In genomic region chr11:130652671-130653335, GRCh38 we compare ENCODE assay signal across 11 cellular contexts.
A peak's percentile ranks its signal among the peaks of the same experiment; 100 is the strongest.
DNase-seq lines count a peak whose midpoint lies in the region; ATAC-seq, FAIRE-seq and TF ChIP-seq lines count a peak whose summit lies in the region.
"Had no signal": no experiment of that assay in that cellular context is flagged by ENCODE, and none has a peak within 500 bp of the region (broad histone marks: within the 10 kb centered on the region; RNA-seq: fewer than 3 reads in every experiment).

No MANE protein-coding gene starts in this region.

- H3K9me1 ChIP-seq in K562 (ENCODE audit: control insufficient read depth, insufficient read depth, low read length): no peaks in the 10 kb centered on the region

- in situ Hi-C loops in K562 (cut with MboI): no loop called here

- TF ChIP-seq CTCF in K562 (IDR thresholded peaks at IDR 0.05 in 2 of 3, conservative IDR thresholded peaks at IDR 0.05 in 1 of 3; ENCODE audit: insufficient read depth in 2 of 3, low read depth in 1 of 3, low read length in 3 of 3): no peak
- no peak for TF ChIP-seq CTCF in hepatocyte (IDR thresholded peaks at IDR 0.05; ENCODE audit: poor library complexity)
- no peak for TF ChIP-seq CTCF in spleen (IDR thresholded peaks at IDR 0.05 in 8 of 11, conservative IDR thresholded peaks at IDR 0.05 in 3 of 11)

- CTCF ChIA-PET in K562 (lab: Yijun Ruan, JAX; ENCODE audit: low intra/inter-chr PET ratio): no interaction called here

- H3K36me3 ChIP-seq in K562 (ENCODE audit: control insufficient read depth, insufficient read depth, low read length) (no peaks in the 10 kb centered on the region), hepatocyte (replicated peaks; ENCODE audit: insufficient read depth, low read depth) (no peaks in the 10 kb centered on the region), stomach smooth muscle (ENCODE audit: control insufficient read depth in 2 of 2, insufficient read depth in 2 of 2, low read length in 2 of 2) (no peaks in the 10 kb centered on the region), spleen (no peaks in the 10 kb centered on the region)

- FAIRE-seq in K562 (lab: Jason Lieb, UNC): no peak
- FAIRE-seq: colon had no signal

- ATAC-seq in K562 (no peak), GM21723 (IDR thresholded peaks at IDR 0.05; ENCODE audit: unreplicated experiment) (no peak)

- POLR2A ChIA-PET in K562 (lab: Yijun Ruan, JAX): no interaction called here

- H3K27ac ChIP-seq in K562 (ENCODE audit: extremely low read depth, low read depth, low read length) (no peak overlapping the region), hepatocyte (peak overlapping the region; percentile 76), stomach smooth muscle (ENCODE audit: low read length) (peak overlapping the region; percentile 31), spleen (peak overlapping the region in 3 of 8 donors; percentile 28 to 46 (median 44))

- H3K4me2 ChIP-seq in K562 (ENCODE audit: insufficient read depth, low read length) (no peak overlapping the region), hepatocyte (no peak overlapping the region)

- peaks cover 2 to 10% of the 10 kb centered on the region in 2 experiments; a peak in 3 of 5 replicates for H3K27me3 ChIP-seq in K562 (ENCODE audit: control insufficient read depth in 2 of 2, insufficient read depth in 2 of 2, low read length in 2 of 2)
- H3K27me3 ChIP-seq in hepatocyte: no peaks in the 10 kb centered on the region
- no peaks in the 10 kb centered on the region for H3K27me3 ChIP-seq in stomach smooth muscle (ENCODE audit: control insufficient read depth in 1 of 2, insufficient read depth in 2 of 2, low read length in 2 of 2)
- H3K27me3 ChIP-seq in spleen (replicated peaks in 1 of 7): peaks cover 0 to 8% (median 0%) of the 10 kb centered on the region in 7 donors

- no peaks in the 10 kb centered on the region for H4K20me1 ChIP-seq in K562 (replicated peaks; ENCODE audit: control insufficient read depth, insufficient read depth, low read length)
- no peaks in the 10 kb centered on the region for H4K20me1 ChIP-seq in hepatocyte (ENCODE audit: insufficient read depth, poor library complexity, severe bottlenecking)

- H3K4me3 ChIP-seq in K562 (no peak overlapping the region), hepatocyte (no peak overlapping the region), stomach smooth muscle (ENCODE audit: low read length in 2 of 2) (no peak overlapping the region), spleen (no peak overlapping the region)

- no peaks in the 10 kb centered on the region for H3K4me1 ChIP-seq in K562 (replicated peaks in 1 of 2; ENCODE audit: control insufficient read depth in 2 of 2, insufficient read depth in 2 of 2, low read length in 2 of 2)
- H3K4me1 ChIP-seq in hepatocyte (ENCODE audit: insufficient read depth): peaks cover 21% of the 10 kb centered on the region
- peaks cover 47% of the 10 kb centered on the region for H3K4me1 ChIP-seq in stomach smooth muscle (ENCODE audit: control insufficient read depth, insufficient read depth, low read length)
- H3K4me1 ChIP-seq in spleen: peaks cover 0 to 13% (median 0%) of the 10 kb centered on the region in 6 donors

- no peaks in the 10 kb centered on the region for H3K9me2 ChIP-seq in hepatocyte (replicated peaks; ENCODE audit: insufficient read depth)

- no peak for TF ChIP-seq RAD21 in K562 (CRISPR knock-in tag; conservative IDR thresholded peaks at IDR 0.05 in 1 of 2, IDR thresholded peaks at IDR 0.05 in 1 of 2)

- DNase-seq in GM03348 (ENCODE audit: low spot score) (peak; percentile 79), K562 (ENCODE audit: extremely low read depth in 1 of 4, low spot score in 3 of 4) (no peak), hepatocyte (ENCODE audit: low spot score) (peak; percentile 62), spleen (no peak), NCI-H82 treated with DMSO at 0.1 percent for 48 hours (lab: John Stamatoyannopoulos, UW; ENCODE audit: unreplicated experiment) (no peak)
- no peak for DNase-seq in stimulated activated naive CD4-positive, alpha-beta T cell treated with Interleukin-2 at 50 U/mL for 16 hours (lab: John Stamatoyannopoulos, UW)
- DNase-seq: NCI-H524; stimulated activated CD4-positive, alpha-beta T cell treated with anti-CD3 and anti-CD28 coated beads, Interleukin-15, amount 100 ng/mL, for 24 hours had no signal

- H3K9me3 ChIP-seq in K562 (replicated peaks; ENCODE audit: control insufficient read depth, insufficient read depth, low read depth, low read length) (no peaks in the 10 kb centered on the region), hepatocyte (ENCODE audit: low read depth) (no peaks in the 10 kb centered on the region), stomach smooth muscle (ENCODE audit: control insufficient read depth in 2 of 2, low read length in 2 of 2) (no peaks in the 10 kb centered on the region), spleen (peaks cover 0 to 11% (median 0%) of the 10 kb centered on the region in 8 donors)

- no peak for TF ChIP-seq EP300 in K562 (IDR thresholded peaks at IDR 0.05; ENCODE audit: low read length)

- intact Hi-C loops in K562 (cut with micrococcal nuclease) (no loop called here), spleen (cut with DNase I; ENCODE audit: low total_unique reads) (no loop called here)

- TF ChIP-seq POLR2A in K562 (conservative IDR thresholded peaks at IDR 0.05) (no peak), spleen (IDR thresholded peaks at IDR 0.05) (no peak)

- H3K79me2 ChIP-seq in K562 (ENCODE audit: control insufficient read depth, insufficient read depth, low read length): no peaks in the 10 kb centered on the region
- H3K79me2 ChIP-seq in hepatocyte: no peaks in the 10 kb centered on the region

- 0% methylated on average over 3 of the region's 3 CpGs for WGBS in K562 (ENCODE audit: insufficient coverage, low coverage, missing lambda C conversion rate)
- 95% methylated on average over 3 of the region's 3 CpGs for WGBS in hepatocyte (ENCODE audit: low lambda C conversion rate, missing lambda C conversion rate)
- WGBS in spleen, 5 donors: 58 to 84% (median 74%) methylated on average over 3 of the region's 3 CpGs

- H2AFZ ChIP-seq in K562 (ENCODE audit: low read depth, low read length) (no peak overlapping the region), hepatocyte (no peak overlapping the region)

- H3K9ac ChIP-seq in K562 (ENCODE audit: insufficient read depth in 1 of 2, low read depth in 2 of 2, low read length in 2 of 2) (no peak overlapping the region), stomach smooth muscle (ENCODE audit: low read length in 2 of 2) (no peak overlapping the region)

- no TSS peak for BruUV-seq in K562 (replicated peaks; lab: Mats Ljungman, UMichigan)

TF ChIP-seq in K562, 482 proteins besides CTCF, POLR2A, EP300 and RAD21 (continues in another document):
- TF ChIP-seq ZBTB40 (IDR thresholded peaks at IDR 0.05) (peak; percentile 84), ZBTB40 (CRISPR knock-in tag; IDR thresholded peaks at IDR 0.05) (no peak)

Comparison
In these comparisons a context has a peak if more than half of its experiments do, and no peak if none do; other contexts are left out.
1. DNase-seq: peak in GM03348 (single experiment) and hepatocyte (single experiment); none in K562 (0 of 4), spleen (single experiment), stimulated activated naive CD4-positive, alpha-beta T cell treated with Interleukin-2 at 50 U/mL for 16 hours (single experiment) and NCI-H82 treated with DMSO at 0.1 percent for 48 hours (single experiment).